Comparison of ENCODE assay signal across 16 cellular contexts in the genomic region with DNA sequence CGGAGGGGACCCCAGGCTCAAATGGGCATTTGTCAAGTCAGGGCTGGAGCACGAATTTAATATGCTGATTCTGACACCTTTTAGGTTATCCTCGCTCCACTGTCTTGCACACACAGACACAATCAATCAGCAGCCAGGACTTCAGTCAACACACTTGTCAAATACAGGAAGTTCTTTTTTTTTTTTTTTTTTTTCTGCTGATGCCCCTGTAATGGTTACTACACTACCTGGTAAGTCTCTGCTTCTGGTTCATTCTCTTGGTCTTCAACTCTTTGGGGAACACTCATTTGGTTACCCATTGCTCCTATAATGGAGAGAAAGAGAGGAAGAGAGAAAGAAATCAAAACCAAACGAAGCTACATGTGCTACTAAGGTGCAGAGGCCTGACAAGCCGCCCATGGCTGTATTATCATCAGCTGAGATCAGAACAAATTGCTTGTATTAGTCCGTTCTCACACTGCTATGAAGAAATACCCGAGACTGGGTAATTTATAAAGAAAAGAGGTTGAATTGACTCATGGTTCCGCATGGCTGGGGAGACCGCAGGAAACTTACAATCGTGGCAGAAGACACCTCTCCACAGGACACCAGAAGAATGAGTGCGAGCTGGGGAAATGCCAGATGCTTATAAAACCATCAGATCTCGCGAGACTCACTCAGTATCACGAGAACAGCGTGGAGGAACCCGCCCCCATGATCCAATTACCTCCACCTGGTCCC. TPM values are rescaled to one million over a fixed set of nuclear protein-coding genes. Genes with fewer than 3 reads are reported as not detected.
DNase-seq lines count a peak whose midpoint lies in the region; ATAC-seq, FAIRE-seq and TF ChIP-seq lines count a peak whose summit lies in the region.
"Had no signal": no experiment of that assay in that cellular context is flagged by ENCODE, and none has a peak within 500 bp of the region (broad histone marks: within the 10 kb centered on the region; RNA-seq: fewer than 3 reads in every experiment).

No MANE protein-coding gene starts in this region.

- no peak overlapping the region for H3K27ac Mint-ChIP-seq in activated T-helper 1 cell treated with anti-CD3 and anti-CD28 coated beads, Interleukin-12 subunit alpha, Interleukin-12 subunit beta, Interleukin-2, Interleukin-4 antibody, amounts not matched to agents 30 ng/mL and 10 ng/mL and 1 ng/mL, durations not matched to agents 14 hours and 24 hours and 36 hours
- H3K27ac Mint-ChIP-seq: stimulated activated naive CD8-positive, alpha-beta T cell treated with anti-CD3 and anti-CD28 coated beads, Interleukin-15, Interleukin-2, amounts not matched to agents 100 ng/mL and 50 ng/mL, for 24 hours had no signal

- H3K36me3 Mint-ChIP-seq in activated T-helper 1 cell treated with anti-CD3 and anti-CD28 coated beads, Interleukin-12 subunit alpha, Interleukin-12 subunit beta, Interleukin-2, Interleukin-4 antibody, amounts not matched to agents 30 ng/mL and 10 ng/mL and 1 ng/mL, durations not matched to agents 14 hours and 24 hours and 36 hours (ENCODE audit: low read depth) = no peaks in the 10 kb centered on the region

- peaks cover 3% of the 10 kb centered on the region for H3K9me3 Mint-ChIP-seq in activated T-helper 1 cell treated with anti-CD3 and anti-CD28 coated beads, Interleukin-12 subunit alpha, Interleukin-12 subunit beta, Interleukin-2, Interleukin-4 antibody, amounts not matched to agents 30 ng/mL and 10 ng/mL and 1 ng/mL, durations not matched to agents 14 hours and 24 hours and 36 hours
- H3K9me3 Mint-ChIP-seq: neural crest cell had no signal

- H3K36me3 ChIP-seq in GM06990 (ENCODE audit: control insufficient read depth, insufficient read depth, low read length) = no peaks in the 10 kb centered on the region
- H3K36me3 ChIP-seq: BLaER1 treated with 17β-estradiol and CSF1 and Interleukin-3, amounts not matched to agents 10 nM and 100 nM had no signal

- DNase-seq in GM06990 (ENCODE audit: extremely low read depth, insufficient read length) = peak; percentile 77
- peak; percentile 54 for DNase-seq in RCC 7860 (ENCODE audit: low spot score)
- no peak for DNase-seq in NCI-H2196 (lab: John Stamatoyannopoulos, UW; ENCODE audit: unreplicated experiment)
- no peak for DNase-seq in activated T-helper 1 cell treated with anti-CD3 and anti-CD28 coated beads, Interleukin-12 subunit alpha, Interleukin-12 subunit beta, Interleukin-2, Interleukin-4 antibody, amounts not matched to agents 30 ng/mL and 10 ng/mL and 1 ng/mL, durations not matched to agents 14 hours and 24 hours and 36 hours (ENCODE audit: low spot score)
- DNase-seq in NCI-H2196 treated with DMSO at 0.1 percent for 48 hours (lab: John Stamatoyannopoulos, UW; ENCODE audit: unreplicated experiment) = no peak
- DNase-seq in NCI-H345 treated with DMSO at 0.1 percent for 48 hours (lab: John Stamatoyannopoulos, UW; ENCODE audit: unreplicated experiment) = no peak
- DNase-seq: activated CD4-positive, CD25-positive, alpha-beta regulatory T cell treated with anti-CD3 and anti-CD28 coated beads, Interleukin-2, amount 50 U/mL, for 72 hours; activated naive CD4-positive, alpha-beta T cell treated with Interleukin-2 at 50 U/mL for 16 hours; NCI-H1694 treated with DMSO at 0.1 percent for 48 hours; SIG-M5 had no signal

- peak; percentile 52 for ATAC-seq in GM19397 (IDR thresholded peaks at IDR 0.05; ENCODE audit: unreplicated experiment)
- ATAC-seq in HG03064 (IDR thresholded peaks at IDR 0.05; ENCODE audit: low read depth, unreplicated experiment) = peak; percentile 56

- H3K4me1 Mint-ChIP-seq in activated T-helper 1 cell treated with anti-CD3 and anti-CD28 coated beads, Interleukin-12 subunit alpha, Interleukin-12 subunit beta, Interleukin-2, Interleukin-4 antibody, amounts not matched to agents 30 ng/mL and 10 ng/mL and 1 ng/mL, durations not matched to agents 14 hours and 24 hours and 36 hours (ENCODE audit: low read depth) = peaks cover 9% of the 10 kb centered on the region

- H3K4me3 ChIP-seq in GM06990 (replicated peaks; ENCODE audit: low read depth, low read length) = no peak overlapping the region
- H3K4me3 ChIP-seq: BLaER1 treated with 17β-estradiol and CSF1 and Interleukin-3, amounts not matched to agents 10 nM and 100 nM had no signal

- TF ChIP-seq CTCF in GM06990 (IDR thresholded peaks at IDR 0.05; ENCODE audit: insufficient read depth, low read length, poor library complexity, severe bottlenecking) = no peak

- H3K27me3 Mint-ChIP-seq in activated T-helper 1 cell treated with anti-CD3 and anti-CD28 coated beads, Interleukin-12 subunit alpha, Interleukin-12 subunit beta, Interleukin-2, Interleukin-4 antibody, amounts not matched to agents 30 ng/mL and 10 ng/mL and 1 ng/mL, durations not matched to agents 14 hours and 24 hours and 36 hours (ENCODE audit: insufficient read depth) = peaks cover 6% of the 10 kb centered on the region
- H3K27me3 Mint-ChIP-seq: stimulated activated naive CD8-positive, alpha-beta T cell treated with anti-CD3 and anti-CD28 coated beads, Interleukin-15, Interleukin-2, amounts not matched to agents 100 ng/mL and 50 ng/mL, for 24 hours had no signal

- FAIRE-seq in RCC 7860 (lab: Jason Lieb, UNC) = peak; percentile 58
- FAIRE-seq: keratinocyte had no signal

- no peak overlapping the region for H3K4me3 Mint-ChIP-seq in activated T-helper 1 cell treated with anti-CD3 and anti-CD28 coated beads, Interleukin-12 subunit alpha, Interleukin-12 subunit beta, Interleukin-2, Interleukin-4 antibody, amounts not matched to agents 30 ng/mL and 10 ng/mL and 1 ng/mL, durations not matched to agents 14 hours and 24 hours and 36 hours
- H3K4me3 Mint-ChIP-seq: neural crest cell; stimulated activated naive CD8-positive, alpha-beta T cell treated with anti-CD3 and anti-CD28 coated beads, Interleukin-15, Interleukin-2, amounts not matched to agents 100 ng/mL and 50 ng/mL, for 24 hours had no signal

- intact Hi-C loops in activated T-helper 1 cell treated with anti-CD3 and anti-CD28 coated beads, Interleukin-12 subunit alpha, Interleukin-12 subunit beta, Interleukin-2, Interleukin-4 antibody, amounts not matched to agents 30 ng/mL and 10 ng/mL and 1 ng/mL, durations not matched to agents 14 hours and 24 hours and 36 hours (cut with micrococcal nuclease) = no loop called here

- no peaks in the 10 kb centered on the region for H3K27me3 ChIP-seq in GM06990 (replicated peaks; ENCODE audit: control insufficient read depth, insufficient read depth, low read length)
- H3K27me3 ChIP-seq: BLaER1 treated with 17β-estradiol and CSF1 and Interleukin-3, amounts not matched to agents 10 nM and 100 nM had no signal

RNA-seq across cellular contexts. Expression of a gene that starts 11.8 kb away (rescaled TPM):
- total RNA-seq in activated T-helper 1 cell treated with anti-CD3 and anti-CD28 coated beads, Interleukin-12 subunit alpha, Interleukin-12 subunit beta, Interleukin-2, Interleukin-4 antibody, amounts not matched to agents 30 ng/mL and 10 ng/mL and 1 ng/mL, durations not matched to agents 14 hours and 24 hours and 36 hours = not detected in 2 replicates
- total RNA-seq: neural crest cell had no signal

Comparison
In these comparisons a context has a peak if more than half of its experiments do, and no peak if none do; other contexts are left out.
1. DNase-seq: peak in GM06990 (single experiment) and RCC 7860 (single experiment); none in NCI-H2196 (single experiment), activated T-helper 1 cell treated with anti-CD3 and anti-CD28 coated beads, Interleukin-12 subunit alpha, Interleukin-12 subunit beta, Interleukin-2, Interleukin-4 antibody, amounts not matched to agents 30 ng/mL and 10 ng/mL and 1 ng/mL, durations not matched to agents 14 hours and 24 hours and 36 hours (single experiment), NCI-H2196 treated with DMSO at 0.1 percent for 48 hours (single experiment) and NCI-H345 treated with DMSO at 0.1 percent for 48 hours (single experiment).